ENCODE assay signal across 26 cellular contexts in genomic region chr5:158856794-158857193, GRCh38.
DNase-seq lines count a peak whose midpoint lies in the region; ATAC-seq and TF ChIP-seq lines count a peak whose summit lies in the region.
"Had no signal": no experiment of that assay in that cellular context is flagged by ENCODE, and none has a peak within 500 bp of the region (broad histone marks: within the 10 kb centered on the region; RNA-seq: fewer than 3 reads in every experiment).

No MANE protein-coding gene starts in this region.

- no peak for DNase-seq in CD4-positive, alpha-beta T cell
- peak; percentile 16 for DNase-seq in central memory CD4-positive, alpha-beta T cell
- DNase-seq in spleen = no peak
- no peak for DNase-seq in NCI-H2081 treated with DMSO at 0.1 percent for 48 hours (lab: John Stamatoyannopoulos, UW)
- DNase-seq in NCI-H2029 (lab: John Stamatoyannopoulos, UW) = no peak
- DNase-seq in NCI-H146 (lab: John Stamatoyannopoulos, UW) = no peak
- DNase-seq: activated CD4-positive, alpha-beta T cell treated with anti-CD3 and anti-CD28 coated beads, Interleukin-2, amount 10 ng/mL, durations not matched to agents 24 days and 14 days; activated CD8-positive, alpha-beta memory T cell treated with anti-CD3 and anti-CD28 coated beads, Interleukin-2, amount 10 ng/mL, durations not matched to agents 7 days and 5 days; anterior cingulate cortex; cortex of kidney; foreskin keratinocyte; kidney glomerular epithelial cell; lower lobe of right lung; mucosa of descending colon; NCI-H1105; NCI-H2081; NCI-H510A; OCI-M1; stimulated activated CD4-positive, alpha-beta T cell treated with anti-CD3 and anti-CD28 coated beads, Interleukin-2, amount 100 ng/mL, for 48 hours had no signal

- no peaks in the 10 kb centered on the region for H3K36me3 ChIP-seq in spleen
- H3K36me3 ChIP-seq: esophagus muscularis mucosa, lower lobe of right lung, right atrium auricular region had no signal

- H3K4me3 Mint-ChIP-seq in CD4-positive, alpha-beta T cell = peak overlapping the region; percentile 3
- H3K4me3 Mint-ChIP-seq in IgD-negative memory B cell = peak overlapping the region; percentile 31 to 88 (median 41)
- H3K4me3 Mint-ChIP-seq: activated CD4-positive, alpha-beta T cell treated with anti-CD3 and anti-CD28 coated beads, Interleukin-2, amount 10 ng/mL, durations not matched to agents 24 days and 14 days; activated CD8-positive, alpha-beta memory T cell treated with anti-CD3 and anti-CD28 coated beads, Interleukin-2, amount 10 ng/mL, durations not matched to agents 7 days and 5 days; activated naive CD4-positive, alpha-beta T cell treated with anti-CD3 and anti-CD28 coated beads, Interleukin-2, amount 50 U/mL, for 24 hours; activated T-helper 1 cell treated with anti-CD3 and anti-CD28 coated beads, Interleukin-12 subunit alpha, Interleukin-12 subunit beta, Interleukin-2, Interleukin-4 antibody, amounts not matched to agents 30 ng/mL and 10 ng/mL and 1 ng/mL, durations not matched to agents 14 hours and 24 hours and 36 hours; T-helper 2 cell treated with Interferon-gamma antibody and Interleukin-4, amounts not matched to agents 5 μg/mL and 100 μg/mL, for 36 hours had no signal

- H3K4me3 ChIP-seq in spleen = no peak overlapping the region
- H3K4me3 ChIP-seq: esophagus muscularis mucosa, lower lobe of right lung, mucosa of descending colon, right atrium auricular region had no signal

- H3K27me3 ChIP-seq in CD4-positive, alpha-beta T cell (ENCODE audit: control insufficient read depth, insufficient read depth, low read length) = no peaks in the 10 kb centered on the region
- H3K27me3 ChIP-seq in spleen (replicated peaks in 1 of 7) = no peaks in the 10 kb centered on the region
- H3K27me3 ChIP-seq: esophagus muscularis mucosa, right atrium auricular region had no signal

- no peaks in the 10 kb centered on the region for H3K9me3 ChIP-seq in CD4-positive, alpha-beta T cell (ENCODE audit: control insufficient read depth, low read length)
- H3K9me3 ChIP-seq in spleen = no peaks in the 10 kb centered on the region
- H3K9me3 ChIP-seq: esophagus muscularis mucosa, lower lobe of right lung, mucosa of descending colon, right atrium auricular region had no signal

- H3K4me1 ChIP-seq in spleen = peaks cover 7 to 58% (median 18%) of the 10 kb centered on the region in 6 donors
- H3K4me1 ChIP-seq: foreskin keratinocyte, parathyroid adenoma had no signal

- CTCF ChIA-PET in CD4-positive, alpha-beta T cell (lab: Charles Lee) = no interaction called here

- intact Hi-C loops in CD4-positive, alpha-beta T cell (cut with DNase I, micrococcal nuclease) = no loop called here
- intact Hi-C loops in spleen (cut with DNase I; ENCODE audit: low total_unique reads) = no loop called here

- H3K4me1 Mint-ChIP-seq in CD4-positive, alpha-beta T cell (ENCODE audit: low read depth) = peaks cover 53% of the 10 kb centered on the region
- H3K4me1 Mint-ChIP-seq in IgD-negative memory B cell = peaks cover 65 to 80% (median 67%) of the 10 kb centered on the region in 3 donors

- H3K27me3 Mint-ChIP-seq in CD4-positive, alpha-beta T cell = no peaks in the 10 kb centered on the region
- H3K27me3 Mint-ChIP-seq in IgD-negative memory B cell = no peaks in the 10 kb centered on the region

- TF ChIP-seq POLR2A in spleen (IDR thresholded peaks at IDR 0.05) = no peak

- WGBS in spleen, 5 donors = 54 to 73% (median 64%) methylated on average over 3 of the region's 3 CpGs

- no peak for TF ChIP-seq CTCF in CD4-positive, alpha-beta T cell (IDR thresholded peaks at IDR 0.05)
- TF ChIP-seq CTCF in spleen (IDR thresholded peaks at IDR 0.05 in 8 of 11, conservative IDR thresholded peaks at IDR 0.05 in 3 of 11) = no peak

- ATAC-seq in CD4-positive, alpha-beta T cell (ENCODE audit: poor library complexity) = peak; percentile 55
- ATAC-seq: activated CD8-positive, alpha-beta memory T cell treated with anti-CD3 and anti-CD28 coated beads, Interleukin-2, amount 10 ng/mL, durations not matched to agents 7 days and 5 days; foreskin keratinocyte; lower lobe of right lung; mucosa of descending colon had no signal

- H3K9me3 Mint-ChIP-seq in CD4-positive, alpha-beta T cell = no peaks in the 10 kb centered on the region
- H3K9me3 Mint-ChIP-seq in IgD-negative memory B cell = no peaks in the 10 kb centered on the region
- H3K9me3 Mint-ChIP-seq: activated naive CD4-positive, alpha-beta T cell treated with anti-CD3 and anti-CD28 coated beads, Interleukin-2, amount 50 U/mL, for 24 hours; activated T-helper 1 cell treated with anti-CD3 and anti-CD28 coated beads, Interleukin-12 subunit alpha, Interleukin-12 subunit beta, Interleukin-2, Interleukin-4 antibody, amounts not matched to agents 30 ng/mL and 10 ng/mL and 1 ng/mL, durations not matched to agents 14 hours and 24 hours and 36 hours; T-helper 2 cell treated with Interferon-gamma antibody and Interleukin-4, amounts not matched to agents 5 μg/mL and 100 μg/mL, for 36 hours had no signal

- POLR2A ChIA-PET in CD4-positive, alpha-beta T cell (lab: Charles Lee) = no interaction called here

- H3K27ac Mint-ChIP-seq in CD4-positive, alpha-beta T cell = peak overlapping the region; percentile 6
- peak overlapping the region; percentile 22 to 80 (median 36) for H3K27ac Mint-ChIP-seq in IgD-negative memory B cell
- H3K27ac Mint-ChIP-seq: activated CD4-positive, alpha-beta T cell treated with anti-CD3 and anti-CD28 coated beads, Interleukin-2, amount 10 ng/mL, durations not matched to agents 24 days and 14 days; activated CD8-positive, alpha-beta memory T cell treated with anti-CD3 and anti-CD28 coated beads, Interleukin-2, amount 10 ng/mL, durations not matched to agents 7 days and 5 days; activated naive CD4-positive, alpha-beta T cell treated with anti-CD3 and anti-CD28 coated beads, Interleukin-2, amount 50 U/mL, for 24 hours; activated T-helper 1 cell treated with anti-CD3 and anti-CD28 coated beads, Interleukin-12 subunit alpha, Interleukin-12 subunit beta, Interleukin-2, Interleukin-4 antibody, amounts not matched to agents 30 ng/mL and 10 ng/mL and 1 ng/mL, durations not matched to agents 14 hours and 24 hours and 36 hours; T-helper 2 cell treated with Interferon-gamma antibody and Interleukin-4, amounts not matched to agents 5 μg/mL and 100 μg/mL, for 36 hours had no signal

- H3K36me3 Mint-ChIP-seq in CD4-positive, alpha-beta T cell (ENCODE audit: low read depth) = no peaks in the 10 kb centered on the region
- H3K36me3 Mint-ChIP-seq in IgD-negative memory B cell = peaks cover 7% of the 10 kb centered on the region
- H3K36me3 Mint-ChIP-seq: activated CD8-positive, alpha-beta memory T cell treated with anti-CD3 and anti-CD28 coated beads, Interleukin-2, amount 10 ng/mL, durations not matched to agents 7 days and 5 days; activated naive CD4-positive, alpha-beta T cell treated with anti-CD3 and anti-CD28 coated beads, Interleukin-2, amount 50 U/mL, for 24 hours had no signal

- no peak overlapping the region for H3K27ac ChIP-seq in CD4-positive, alpha-beta T cell (ENCODE audit: low read depth, low read length)
- H3K27ac ChIP-seq in spleen = peak overlapping the region in 7 of 8 donors; percentile 4 to 76 (median 41)
- H3K27ac ChIP-seq: esophagus muscularis mucosa, foreskin keratinocyte, lower lobe of right lung, parathyroid adenoma, right atrium auricular region had no signal
